Comparison of ENCODE assay signal across 20 cellular contexts in genomic region chr15:87954783-87955182, GRCh38.
"Had no signal": no experiment of that assay in that cellular context is flagged by ENCODE, and none has a peak within 500 bp of the region (broad histone marks: within the 10 kb centered on the region; RNA-seq: fewer than 3 reads in every experiment).

No MANE protein-coding gene starts in this region.

- H3K9me3 ChIP-seq: ascending aorta, heart right ventricle, sigmoid colon, suprapubic skin, tibial artery, upper lobe of right lung had no signal

- DNase-seq: activated CD4-positive, alpha-beta T cell treated with anti-CD3 and anti-CD28 coated beads for 4 hours; activated CD4-positive, alpha-beta T cell treated with anti-CD3 and anti-CD28 coated beads, Interleukin-2, amount 50 U/mL, for 48 hours; activated CD8-positive, alpha-beta memory T cell treated with anti-CD3 and anti-CD28 coated beads for 24 hours; activated effector memory CD4-positive, alpha-beta T cell treated with Interleukin-2 at 50 U/mL for 16 hours; activated naive CD4-positive, alpha-beta T cell treated with Interleukin-2 at 50 U/mL for 16 hours; effector memory CD4-positive, alpha-beta T cell; foreskin keratinocyte; heart right ventricle; mesendoderm; natural killer cell; sigmoid colon; stimulated activated naive CD4-positive, alpha-beta T cell; T-cell; upper lobe of right lung had no signal

- H3K27me3 ChIP-seq: ascending aorta, dorsolateral prefrontal cortex, foreskin keratinocyte, sigmoid colon, suprapubic skin, tibial artery, upper lobe of right lung had no signal

- H3K4me3 ChIP-seq: ascending aorta, coronary artery, dorsolateral prefrontal cortex, heart right ventricle, lung, sigmoid colon, suprapubic skin, tibial artery, upper lobe of right lung had no signal

- H3K36me3 ChIP-seq: ascending aorta, heart right ventricle, sigmoid colon, suprapubic skin, tibial artery, upper lobe of right lung had no signal

- H3K4me1 ChIP-seq: foreskin keratinocyte, upper lobe of right lung had no signal
